ENCODE assay signal across 1 cellular context in the genomic region with DNA sequence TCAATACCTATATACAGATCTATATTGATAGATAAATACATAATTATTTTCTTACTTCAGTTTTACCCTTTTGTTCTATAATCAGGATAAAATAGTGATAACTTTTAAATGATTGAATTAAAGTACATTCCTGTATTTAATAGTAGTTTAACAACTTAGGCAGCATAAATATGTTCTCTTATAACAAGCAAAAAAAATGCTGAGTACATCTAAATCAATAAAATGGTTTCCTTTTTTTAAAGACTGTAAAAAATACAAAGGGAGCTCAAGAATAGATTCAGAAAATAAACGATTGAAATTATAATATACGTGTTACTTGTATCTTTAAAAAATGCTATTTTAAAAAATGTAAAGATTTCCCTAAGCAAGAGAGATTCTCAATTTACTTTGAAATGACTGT.
TF ChIP-seq lines count a peak whose summit lies in the region.

No MANE protein-coding gene starts in this region.

TF ChIP-seq in A549, 52 proteins besides CTCF, POLR2A, EP300 and RAD21 (continued from another document):
- TF ChIP-seq, protein P1, sequence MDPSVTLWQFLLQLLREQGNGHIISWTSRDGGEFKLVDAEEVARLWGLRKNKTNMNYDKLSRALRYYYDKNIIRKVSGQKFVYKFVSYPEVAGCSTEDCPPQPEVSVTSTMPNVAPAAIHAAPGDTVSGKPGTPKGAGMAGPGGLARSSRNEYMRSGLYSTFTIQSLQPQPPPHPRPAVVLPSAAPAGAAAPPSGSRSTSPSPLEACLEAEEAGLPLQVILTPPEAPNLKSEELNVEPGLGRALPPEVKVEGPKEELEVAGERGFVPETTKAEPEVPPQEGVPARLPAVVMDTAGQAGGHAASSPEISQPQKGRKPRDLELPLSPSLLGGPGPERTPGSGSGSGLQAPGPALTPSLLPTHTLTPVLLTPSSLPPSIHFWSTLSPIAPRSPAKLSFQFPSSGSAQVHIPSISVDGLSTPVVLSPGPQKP (IDR thresholded peaks at IDR 0.05; ENCODE audit: low read depth, low read length), result no peak
- TF ChIP-seq, protein P2, sequence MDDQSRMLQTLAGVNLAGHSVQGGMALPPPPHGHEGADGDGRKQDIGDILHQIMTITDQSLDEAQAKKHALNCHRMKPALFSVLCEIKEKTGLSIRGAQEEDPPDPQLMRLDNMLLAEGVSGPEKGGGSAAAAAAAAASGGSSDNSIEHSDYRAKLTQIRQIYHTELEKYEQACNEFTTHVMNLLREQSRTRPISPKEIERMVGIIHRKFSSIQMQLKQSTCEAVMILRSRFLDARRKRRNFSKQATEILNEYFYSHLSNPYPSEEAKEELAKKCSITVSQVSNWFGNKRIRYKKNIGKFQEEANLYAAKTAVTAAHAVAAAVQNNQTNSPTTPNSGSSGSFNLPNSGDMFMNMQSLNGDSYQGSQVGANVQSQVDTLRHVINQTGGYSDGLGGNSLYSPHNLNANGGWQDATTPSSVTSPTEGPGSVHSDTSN (IDR thresholded peaks at IDR 0.05), result no peak
